Comparison of ENCODE assay signal across 1 cellular context in the genomic region with DNA sequence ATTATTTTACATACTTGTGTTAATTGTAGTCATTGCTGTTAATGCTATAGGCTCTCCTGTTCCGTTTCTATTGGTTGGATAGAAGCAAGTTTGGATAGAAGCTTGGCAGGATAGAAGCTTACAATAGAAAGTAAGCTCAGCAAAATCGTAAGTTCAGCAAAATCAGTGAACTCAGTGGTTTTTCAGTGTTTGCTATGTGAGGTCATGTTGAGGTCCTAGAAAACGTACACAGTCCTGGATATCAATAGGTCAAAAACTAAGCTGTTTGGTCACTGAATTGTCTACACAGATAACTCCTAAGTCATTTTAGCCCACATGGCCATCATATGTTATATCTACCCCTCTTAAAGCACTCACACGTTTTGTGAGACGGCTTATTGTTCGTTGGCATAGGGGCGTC.
A peak's percentile ranks its signal among the peaks of the same experiment; 100 is the strongest.
TF ChIP-seq lines count a peak whose summit lies in the region.

No MANE protein-coding gene starts in this region.

TF ChIP-seq in HepG2, 621 proteins besides CTCF, POLR2A, EP300 and RAD21 (continued from another document and continues in another):
- TF ChIP-seq MAFK (conservative IDR thresholded peaks at IDR 0.05 in 1 of 2, IDR thresholded peaks at IDR 0.05 in 1 of 2; ENCODE audit: low read length in 2 of 2) (peak; percentile 84 to 95), NFE2 (CRISPR knock-in tag; IDR thresholded peaks at IDR 0.05) (no peak), RFX5 (IDR thresholded peaks at IDR 0.05; ENCODE audit: low read depth, low read length) (no peak), MIER3 (CRISPR knock-in tag; IDR thresholded peaks at IDR 0.05; ENCODE audit: borderline replicate concordance) (peak; percentile 40; the same call in 1 of the 2 replicates), RCOR2 (CRISPR knock-in tag; IDR thresholded peaks at IDR 0.05) (peak; percentile 38; the same call in 1 of the 2 replicates), MAFF (IDR thresholded peaks at IDR 0.05; ENCODE audit: low read depth, low read length) (peak; percentile 89), ZNF850 (CRISPR knock-in tag; conservative IDR thresholded peaks at IDR 0.05) (no peak), ZEB1 (IDR thresholded peaks at IDR 0.05; ENCODE audit: insufficient replicate concordance, low read depth) (no peak), ONECUT2 (CRISPR knock-in tag; IDR thresholded peaks at IDR 0.05) (0 out of 2 replicates have a peak, but pooled peaks have one; percentile 45), MED8 (CRISPR knock-in tag; IDR thresholded peaks at IDR 0.05; ENCODE audit: insufficient replicate concordance) (no peak), SOX13 (IDR thresholded peaks at IDR 0.05) (0 out of 2 replicates have a peak, but pooled peaks have one; percentile 29), SOX13 (CRISPR knock-in tag; conservative IDR thresholded peaks at IDR 0.05 in 1 of 2, IDR thresholded peaks at IDR 0.05 in 1 of 2) (peak in 1 of 2 experiments; percentile 86; a peak in 2 of 4 replicates), MEIS2 (CRISPR knock-in tag; IDR thresholded peaks at IDR 0.05) (0 out of 2 replicates have a peak, but pooled peaks have one; percentile 27), POGZ (CRISPR knock-in tag; IDR thresholded peaks at IDR 0.05) (peak; percentile 77), EZH2 (conservative IDR thresholded peaks at IDR 0.05; ENCODE audit: low read depth, low read length) (no peak), ZNF251 (CRISPR knock-in tag; IDR thresholded peaks at IDR 0.05) (no peak), NFE2L2 (IDR thresholded peaks at IDR 0.05; ENCODE audit: low read length) (no peak), ZNF33A (CRISPR knock-in tag; IDR thresholded peaks at IDR 0.05; ENCODE audit: borderline replicate concordance) (no peak), ZNF430 (CRISPR knock-in tag; IDR thresholded peaks at IDR 0.05) (no peak), SALL1 (CRISPR knock-in tag; IDR thresholded peaks at IDR 0.05) (peak; percentile 56; the same call in 1 of the 2 replicates), ZNF350 (CRISPR knock-in tag; IDR thresholded peaks at IDR 0.05; ENCODE audit: borderline replicate concordance, low read depth) (no peak), HDAC2 (CRISPR knock-in tag; IDR thresholded peaks at IDR 0.05) (peak; percentile 35; the same call in 1 of the 2 replicates), STAG1 (CRISPR knock-in tag; IDR thresholded peaks at IDR 0.05) (peak; percentile 24; the same call in 1 of the 2 replicates), GPN1 (CRISPR knock-in tag; IDR thresholded peaks at IDR 0.05; ENCODE audit: borderline replicate concordance) (no peak), FOXJ3 (CRISPR knock-in tag; IDR thresholded peaks at IDR 0.05; ENCODE audit: borderline replicate concordance) (peak; percentile 75; the same call in 1 of the 2 replicates)
- TF ChIP-seq, protein P1, sequence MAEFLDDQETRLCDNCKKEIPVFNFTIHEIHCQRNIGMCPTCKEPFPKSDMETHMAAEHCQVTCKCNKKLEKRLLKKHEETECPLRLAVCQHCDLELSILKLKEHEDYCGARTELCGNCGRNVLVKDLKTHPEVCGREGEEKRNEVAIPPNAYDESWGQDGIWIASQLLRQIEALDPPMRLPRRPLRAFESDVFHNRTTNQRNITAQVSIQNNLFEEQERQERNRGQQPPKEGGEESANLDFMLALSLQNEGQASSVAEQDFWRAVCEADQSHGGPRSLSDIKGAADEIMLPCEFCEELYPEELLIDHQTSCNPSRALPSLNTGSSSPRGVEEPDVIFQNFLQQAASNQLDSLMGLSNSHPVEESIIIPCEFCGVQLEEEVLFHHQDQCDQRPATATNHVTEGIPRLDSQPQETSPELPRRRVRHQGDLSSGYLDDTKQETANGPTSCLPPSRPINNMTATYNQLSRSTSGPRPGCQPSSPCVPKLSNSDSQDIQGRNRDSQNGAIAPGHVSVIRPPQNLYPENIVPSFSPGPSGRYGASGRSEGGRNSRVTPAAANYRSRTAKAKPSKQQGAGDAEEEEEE (CRISPR knock-in tag; IDR thresholded peaks at IDR 0.05; ENCODE audit: borderline replicate concordance): no peak
- TF ChIP-seq, protein P2, sequence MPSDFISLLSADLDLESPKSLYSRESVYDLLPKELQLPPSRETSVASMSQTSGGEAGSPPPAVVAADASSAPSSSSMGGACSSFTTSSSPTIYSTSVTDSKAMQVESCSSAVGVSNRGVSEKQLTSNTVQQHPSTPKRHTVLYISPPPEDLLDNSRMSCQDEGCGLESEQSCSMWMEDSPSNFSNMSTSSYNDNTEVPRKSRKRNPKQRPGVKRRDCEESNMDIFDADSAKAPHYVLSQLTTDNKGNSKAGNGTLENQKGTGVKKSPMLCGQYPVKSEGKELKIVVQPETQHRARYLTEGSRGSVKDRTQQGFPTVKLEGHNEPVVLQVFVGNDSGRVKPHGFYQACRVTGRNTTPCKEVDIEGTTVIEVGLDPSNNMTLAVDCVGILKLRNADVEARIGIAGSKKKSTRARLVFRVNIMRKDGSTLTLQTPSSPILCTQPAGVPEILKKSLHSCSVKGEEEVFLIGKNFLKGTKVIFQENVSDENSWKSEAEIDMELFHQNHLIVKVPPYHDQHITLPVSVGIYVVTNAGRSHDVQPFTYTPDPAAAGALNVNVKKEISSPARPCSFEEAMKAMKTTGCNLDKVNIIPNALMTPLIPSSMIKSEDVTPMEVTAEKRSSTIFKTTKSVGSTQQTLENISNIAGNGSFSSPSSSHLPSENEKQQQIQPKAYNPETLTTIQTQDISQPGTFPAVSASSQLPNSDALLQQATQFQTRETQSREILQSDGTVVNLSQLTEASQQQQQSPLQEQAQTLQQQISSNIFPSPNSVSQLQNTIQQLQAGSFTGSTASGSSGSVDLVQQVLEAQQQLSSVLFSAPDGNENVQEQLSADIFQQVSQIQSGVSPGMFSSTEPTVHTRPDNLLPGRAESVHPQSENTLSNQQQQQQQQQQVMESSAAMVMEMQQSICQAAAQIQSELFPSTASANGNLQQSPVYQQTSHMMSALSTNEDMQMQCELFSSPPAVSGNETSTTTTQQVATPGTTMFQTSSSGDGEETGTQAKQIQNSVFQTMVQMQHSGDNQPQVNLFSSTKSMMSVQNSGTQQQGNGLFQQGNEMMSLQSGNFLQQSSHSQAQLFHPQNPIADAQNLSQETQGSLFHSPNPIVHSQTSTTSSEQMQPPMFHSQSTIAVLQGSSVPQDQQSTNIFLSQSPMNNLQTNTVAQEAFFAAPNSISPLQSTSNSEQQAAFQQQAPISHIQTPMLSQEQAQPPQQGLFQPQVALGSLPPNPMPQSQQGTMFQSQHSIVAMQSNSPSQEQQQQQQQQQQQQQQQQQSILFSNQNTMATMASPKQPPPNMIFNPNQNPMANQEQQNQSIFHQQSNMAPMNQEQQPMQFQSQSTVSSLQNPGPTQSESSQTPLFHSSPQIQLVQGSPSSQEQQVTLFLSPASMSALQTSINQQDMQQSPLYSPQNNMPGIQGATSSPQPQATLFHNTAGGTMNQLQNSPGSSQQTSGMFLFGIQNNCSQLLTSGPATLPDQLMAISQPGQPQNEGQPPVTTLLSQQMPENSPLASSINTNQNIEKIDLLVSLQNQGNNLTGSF (CRISPR knock-in tag; IDR thresholded peaks at IDR 0.05): no peak
- TF ChIP-seq, protein P3, sequence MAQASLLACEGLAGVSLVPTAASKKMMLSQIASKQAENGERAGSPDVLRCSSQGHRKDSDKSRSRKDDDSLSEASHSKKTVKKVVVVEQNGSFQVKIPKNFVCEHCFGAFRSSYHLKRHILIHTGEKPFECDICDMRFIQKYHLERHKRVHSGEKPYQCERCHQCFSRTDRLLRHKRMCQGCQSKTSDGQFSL (CRISPR knock-in tag; IDR thresholded peaks at IDR 0.05): no peak
- TF ChIP-seq, protein P4, sequence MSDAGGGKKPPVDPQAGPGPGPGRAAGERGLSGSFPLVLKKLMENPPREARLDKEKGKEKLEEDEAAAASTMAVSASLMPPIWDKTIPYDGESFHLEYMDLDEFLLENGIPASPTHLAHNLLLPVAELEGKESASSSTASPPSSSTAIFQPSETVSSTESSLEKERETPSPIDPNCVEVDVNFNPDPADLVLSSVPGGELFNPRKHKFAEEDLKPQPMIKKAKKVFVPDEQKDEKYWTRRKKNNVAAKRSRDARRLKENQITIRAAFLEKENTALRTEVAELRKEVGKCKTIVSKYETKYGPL (CRISPR knock-in tag; IDR thresholded peaks at IDR 0.05): no peak
- TF ChIP-seq, protein P5, sequence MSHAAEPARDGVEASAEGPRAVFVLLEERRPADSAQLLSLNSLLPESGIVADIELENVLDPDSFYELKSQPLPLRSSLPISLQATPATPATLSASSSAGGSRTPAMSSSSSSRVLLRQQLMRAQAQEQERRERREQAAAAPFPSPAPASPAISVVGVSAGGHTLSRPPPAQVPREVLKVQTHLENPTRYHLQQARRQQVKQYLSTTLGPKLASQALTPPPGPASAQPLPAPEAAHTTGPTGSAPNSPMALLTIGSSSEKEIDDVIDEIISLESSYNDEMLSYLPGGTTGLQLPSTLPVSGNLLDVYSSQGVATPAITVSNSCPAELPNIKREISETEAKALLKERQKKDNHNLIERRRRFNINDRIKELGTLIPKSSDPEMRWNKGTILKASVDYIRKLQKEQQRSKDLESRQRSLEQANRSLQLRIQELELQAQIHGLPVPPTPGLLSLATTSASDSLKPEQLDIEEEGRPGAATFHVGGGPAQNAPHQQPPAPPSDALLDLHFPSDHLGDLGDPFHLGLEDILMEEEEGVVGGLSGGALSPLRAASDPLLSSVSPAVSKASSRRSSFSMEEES (CRISPR knock-in tag; IDR thresholded peaks at IDR 0.05): no peak
- TF ChIP-seq, protein P6, sequence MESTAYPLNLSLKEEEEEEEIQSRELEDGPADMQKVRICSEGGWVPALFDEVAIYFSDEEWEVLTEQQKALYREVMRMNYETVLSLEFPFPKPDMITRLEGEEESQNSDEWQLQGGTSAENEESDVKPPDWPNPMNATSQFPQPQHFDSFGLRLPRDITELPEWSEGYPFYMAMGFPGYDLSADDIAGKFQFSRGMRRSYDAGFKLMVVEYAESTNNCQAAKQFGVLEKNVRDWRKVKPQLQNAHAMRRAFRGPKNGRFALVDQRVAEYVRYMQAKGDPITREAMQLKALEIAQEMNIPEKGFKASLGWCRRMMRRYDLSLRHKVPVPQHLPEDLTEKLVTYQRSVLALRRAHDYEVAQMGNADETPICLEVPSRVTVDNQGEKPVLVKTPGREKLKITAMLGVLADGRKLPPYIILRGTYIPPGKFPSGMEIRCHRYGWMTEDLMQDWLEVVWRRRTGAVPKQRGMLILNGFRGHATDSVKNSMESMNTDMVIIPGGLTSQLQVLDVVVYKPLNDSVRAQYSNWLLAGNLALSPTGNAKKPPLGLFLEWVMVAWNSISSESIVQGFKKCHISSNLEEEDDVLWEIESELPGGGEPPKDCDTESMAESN (CRISPR knock-in tag; conservative IDR thresholded peaks at IDR 0.05): 0 out of 2 replicates have a peak, but pooled peaks have one; percentile 24
- TF ChIP-seq, protein P7, sequence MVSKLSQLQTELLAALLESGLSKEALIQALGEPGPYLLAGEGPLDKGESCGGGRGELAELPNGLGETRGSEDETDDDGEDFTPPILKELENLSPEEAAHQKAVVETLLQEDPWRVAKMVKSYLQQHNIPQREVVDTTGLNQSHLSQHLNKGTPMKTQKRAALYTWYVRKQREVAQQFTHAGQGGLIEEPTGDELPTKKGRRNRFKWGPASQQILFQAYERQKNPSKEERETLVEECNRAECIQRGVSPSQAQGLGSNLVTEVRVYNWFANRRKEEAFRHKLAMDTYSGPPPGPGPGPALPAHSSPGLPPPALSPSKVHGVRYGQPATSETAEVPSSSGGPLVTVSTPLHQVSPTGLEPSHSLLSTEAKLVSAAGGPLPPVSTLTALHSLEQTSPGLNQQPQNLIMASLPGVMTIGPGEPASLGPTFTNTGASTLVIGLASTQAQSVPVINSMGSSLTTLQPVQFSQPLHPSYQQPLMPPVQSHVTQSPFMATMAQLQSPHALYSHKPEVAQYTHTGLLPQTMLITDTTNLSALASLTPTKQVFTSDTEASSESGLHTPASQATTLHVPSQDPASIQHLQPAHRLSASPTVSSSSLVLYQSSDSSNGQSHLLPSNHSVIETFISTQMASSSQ (IDR thresholded peaks at IDR 0.05; ENCODE audit: low read depth): peak; percentile 77
- TF ChIP-seq, protein P7 (CRISPR knock-in tag; IDR thresholded peaks at IDR 0.05; ENCODE audit: borderline replicate concordance): peak; percentile 67; the same call in 1 of the 2 replicates
- TF ChIP-seq, protein P8, sequence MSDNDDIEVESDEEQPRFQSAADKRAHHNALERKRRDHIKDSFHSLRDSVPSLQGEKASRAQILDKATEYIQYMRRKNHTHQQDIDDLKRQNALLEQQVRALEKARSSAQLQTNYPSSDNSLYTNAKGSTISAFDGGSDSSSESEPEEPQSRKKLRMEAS (IDR thresholded peaks at IDR 0.05): peak; percentile 45; the same call in 1 of the 2 replicates
- TF ChIP-seq, protein P9, sequence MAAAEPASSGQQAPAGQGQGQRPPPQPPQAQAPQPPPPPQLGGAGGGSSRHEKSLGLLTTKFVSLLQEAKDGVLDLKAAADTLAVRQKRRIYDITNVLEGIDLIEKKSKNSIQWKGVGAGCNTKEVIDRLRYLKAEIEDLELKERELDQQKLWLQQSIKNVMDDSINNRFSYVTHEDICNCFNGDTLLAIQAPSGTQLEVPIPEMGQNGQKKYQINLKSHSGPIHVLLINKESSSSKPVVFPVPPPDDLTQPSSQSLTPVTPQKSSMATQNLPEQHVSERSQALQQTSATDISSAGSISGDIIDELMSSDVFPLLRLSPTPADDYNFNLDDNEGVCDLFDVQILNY (CRISPR knock-in tag; conservative IDR thresholded peaks at IDR 0.05): no peak
